Comparison of ENCODE assay signal across 18 cellular contexts in the genomic region with DNA sequence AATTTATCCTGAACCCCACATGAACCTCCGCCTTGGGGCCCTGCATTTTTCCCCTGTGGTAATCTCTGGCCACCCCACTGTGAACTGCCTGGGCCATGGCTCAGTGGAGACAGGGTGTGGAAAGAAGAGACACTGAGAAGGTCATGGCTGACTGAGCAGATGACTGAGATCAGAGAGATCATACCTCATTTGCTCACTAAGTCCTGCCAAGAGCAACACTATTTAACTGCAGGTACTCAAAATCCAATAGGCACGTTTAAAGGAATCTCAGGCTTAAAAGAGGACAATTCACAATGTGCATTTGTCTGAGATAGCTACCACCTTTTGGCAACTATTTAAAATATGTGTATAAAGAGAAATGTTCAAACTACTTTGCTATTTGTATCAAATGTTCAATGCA.
DNase-seq lines count a peak whose midpoint lies in the region; ATAC-seq and TF ChIP-seq lines count a peak whose summit lies in the region.
"Had no signal": no experiment of that assay in that cellular context is flagged by ENCODE, and none has a peak within 500 bp of the region (broad histone marks: within the 10 kb centered on the region; RNA-seq: fewer than 3 reads in every experiment).

No MANE protein-coding gene starts in this region.

- H3K9me3 Mint-ChIP-seq in activated naive CD8-positive, alpha-beta T cell treated with anti-CD3 and anti-CD28 coated beads, Interleukin-2, amount 50 U/mL, for 24 hours = peaks cover 17% of the 10 kb centered on the region
- no peaks in the 10 kb centered on the region for H3K9me3 Mint-ChIP-seq in activated T-helper 2 cell treated with anti-CD3 and anti-CD28 coated beads, Interferon-gamma antibody, Interleukin-2, Interleukin-4, amounts not matched to agents 10 μg/mL and 5 μg/mL and 100 μg/mL, durations not matched to agents 14 hours and 24 hours and 36 hours

- no peak for TF ChIP-seq CTCF in GM12865 (IDR thresholded peaks at IDR 0.05; ENCODE audit: insufficient read depth, low read depth, low read length, missing control alignments)

- no peaks in the 10 kb centered on the region for H3K27me3 Mint-ChIP-seq in activated naive CD8-positive, alpha-beta T cell treated with anti-CD3 and anti-CD28 coated beads, Interleukin-2, amount 50 U/mL, for 24 hours
- no peaks in the 10 kb centered on the region for H3K27me3 Mint-ChIP-seq in activated T-helper 2 cell treated with anti-CD3 and anti-CD28 coated beads, Interferon-gamma antibody, Interleukin-2, Interleukin-4, amounts not matched to agents 10 μg/mL and 5 μg/mL and 100 μg/mL, durations not matched to agents 14 hours and 24 hours and 36 hours (ENCODE audit: low read depth)

- intact Hi-C loops in activated T-helper 2 cell treated with anti-CD3 and anti-CD28 coated beads, Interferon-gamma antibody, Interleukin-2, Interleukin-4, amounts not matched to agents 10 μg/mL and 5 μg/mL and 100 μg/mL, durations not matched to agents 14 hours and 24 hours and 36 hours (cut with micrococcal nuclease) = no loop called here

- H3K4me3 Mint-ChIP-seq in activated naive CD8-positive, alpha-beta T cell treated with anti-CD3 and anti-CD28 coated beads, Interleukin-2, amount 50 U/mL, for 24 hours = no peak overlapping the region
- H3K4me3 Mint-ChIP-seq in activated T-helper 2 cell treated with anti-CD3 and anti-CD28 coated beads, Interferon-gamma antibody, Interleukin-2, Interleukin-4, amounts not matched to agents 10 μg/mL and 5 μg/mL and 100 μg/mL, durations not matched to agents 14 hours and 24 hours and 36 hours (ENCODE audit: low read depth) = no peak overlapping the region
- H3K4me3 Mint-ChIP-seq: mesothelial cell of epicardium had no signal

- no peak overlapping the region for H3K4me3 ChIP-seq in GM12865 (ENCODE audit: low read depth, low read length)

- peaks cover 26% of the 10 kb centered on the region for H3K36me3 Mint-ChIP-seq in activated naive CD8-positive, alpha-beta T cell treated with anti-CD3 and anti-CD28 coated beads, Interleukin-2, amount 50 U/mL, for 24 hours (ENCODE audit: low read depth)
- H3K36me3 Mint-ChIP-seq in activated T-helper 2 cell treated with anti-CD3 and anti-CD28 coated beads, Interferon-gamma antibody, Interleukin-2, Interleukin-4, amounts not matched to agents 10 μg/mL and 5 μg/mL and 100 μg/mL, durations not matched to agents 14 hours and 24 hours and 36 hours (ENCODE audit: low read depth) = no peaks in the 10 kb centered on the region
- H3K36me3 Mint-ChIP-seq: mesothelial cell of epicardium had no signal

- peak; percentile 41 for DNase-seq in GM12865 (ENCODE audit: low read depth)
- peak; percentile 23 for DNase-seq in germinal center (ENCODE audit: low spot score)
- no peak for DNase-seq in activated naive CD8-positive, alpha-beta T cell treated with anti-CD3 and anti-CD28 coated beads, Interleukin-2, amount 50 U/mL, for 24 hours
- DNase-seq in activated T-helper 2 cell treated with anti-CD3 and anti-CD28 coated beads, Interferon-gamma antibody, Interleukin-2, Interleukin-4, amounts not matched to agents 10 μg/mL and 5 μg/mL and 100 μg/mL, durations not matched to agents 14 hours and 24 hours and 36 hours (ENCODE audit: low spot score) = no peak
- DNase-seq: activated CD4-positive, alpha-beta T cell treated with anti-CD3 and anti-CD28 coated beads, Interleukin-2, amount 50 U/mL, for 4 hours; activated gamma-delta T cell; central memory CD4-positive, alpha-beta T cell; hypothalamus; KG1; NCI-H1694 treated with DMSO at 0.1 percent for 48 hours; posterior cingulate gyrus; stimulated activated naive CD8-positive, alpha-beta T cell treated with anti-CD3 and anti-CD28 coated beads, Interleukin-15, Interleukin-2, amounts not matched to agents 100 U/mL and 50 U/mL, for 24 hours had no signal

- H3K4me1 Mint-ChIP-seq in activated naive CD8-positive, alpha-beta T cell treated with anti-CD3 and anti-CD28 coated beads, Interleukin-2, amount 50 U/mL, for 24 hours = no peaks in the 10 kb centered on the region
- H3K4me1 Mint-ChIP-seq in activated T-helper 2 cell treated with anti-CD3 and anti-CD28 coated beads, Interferon-gamma antibody, Interleukin-2, Interleukin-4, amounts not matched to agents 10 μg/mL and 5 μg/mL and 100 μg/mL, durations not matched to agents 14 hours and 24 hours and 36 hours (ENCODE audit: low read depth) = no peaks in the 10 kb centered on the region

- ATAC-seq in GM19351 (IDR thresholded peaks at IDR 0.05; ENCODE audit: unreplicated experiment) (peak; percentile 77), HG03378 (IDR thresholded peaks at IDR 0.05; ENCODE audit: unreplicated experiment) (peak; percentile 70), GM21360 (IDR thresholded peaks at IDR 0.05; ENCODE audit: unreplicated experiment) (no peak), HG03460 (IDR thresholded peaks at IDR 0.05; ENCODE audit: unreplicated experiment) (no peak)
- no peak for ATAC-seq in activated naive CD8-positive, alpha-beta T cell treated with anti-CD3 and anti-CD28 coated beads, Interleukin-2, amount 50 U/mL, for 24 hours
- ATAC-seq: HCT116; stimulated activated naive CD8-positive, alpha-beta T cell treated with anti-CD3 and anti-CD28 coated beads, Interleukin-15, Interleukin-2, amounts not matched to agents 100 U/mL and 50 U/mL, for 24 hours had no signal

- no peak overlapping the region for H3K27ac Mint-ChIP-seq in activated naive CD8-positive, alpha-beta T cell treated with anti-CD3 and anti-CD28 coated beads, Interleukin-2, amount 50 U/mL, for 24 hours
- H3K27ac Mint-ChIP-seq in activated T-helper 2 cell treated with anti-CD3 and anti-CD28 coated beads, Interferon-gamma antibody, Interleukin-2, Interleukin-4, amounts not matched to agents 10 μg/mL and 5 μg/mL and 100 μg/mL, durations not matched to agents 14 hours and 24 hours and 36 hours = no peak overlapping the region
- H3K27ac Mint-ChIP-seq: mesothelial cell of epicardium had no signal

Comparison
In these comparisons a context has a peak if more than half of its experiments do, and no peak if none do; other contexts are left out.
1. DNase-seq: peak in GM12865 (single experiment) and germinal center (single experiment); none in activated naive CD8-positive, alpha-beta T cell treated with anti-CD3 and anti-CD28 coated beads, Interleukin-2, amount 50 U/mL, for 24 hours (single experiment) and activated T-helper 2 cell treated with anti-CD3 and anti-CD28 coated beads, Interferon-gamma antibody, Interleukin-2, Interleukin-4, amounts not matched to agents 10 μg/mL and 5 μg/mL and 100 μg/mL, durations not matched to agents 14 hours and 24 hours and 36 hours (single experiment).
2. ATAC-seq: peak in GM19351 (single experiment) and HG03378 (single experiment); none in GM21360 (single experiment), HG03460 (single experiment) and activated naive CD8-positive, alpha-beta T cell treated with anti-CD3 and anti-CD28 coated beads, Interleukin-2, amount 50 U/mL, for 24 hours (single experiment).